1 cellular context compared by ENCODE assay signal in genomic region chr20:45926731-45927070, GRCh38.
TF ChIP-seq lines count a peak whose summit lies in the region.

No MANE protein-coding gene starts in this region.

TF ChIP-seq in HepG2, 621 proteins besides CTCF, POLR2A, EP300 and RAD21 (continues in another document):
- TF ChIP-seq KDM2A (CRISPR knock-in tag; IDR thresholded peaks at IDR 0.05; ENCODE audit: borderline replicate concordance, low read depth), result 0 out of 2 replicates have a peak, but pooled peaks have one; percentile 41
- no peak for TF ChIP-seq ZNF839 (CRISPR knock-in tag; IDR thresholded peaks at IDR 0.05; ENCODE audit: borderline replicate concordance)
- no peak for TF ChIP-seq BRD4 (CRISPR knock-in tag; IDR thresholded peaks at IDR 0.05)
- TF ChIP-seq ATF3 (CRISPR knock-in tag; IDR thresholded peaks at IDR 0.05), result no peak
- TF ChIP-seq MATR3 (CRISPR knock-in tag; IDR thresholded peaks at IDR 0.05), result no peak
- no peak for TF ChIP-seq MTERF4 (CRISPR knock-in tag; IDR thresholded peaks at IDR 0.05)
- no peak for TF ChIP-seq SRSF4 (IDR thresholded peaks at IDR 0.05; ENCODE audit: low read depth, low read length, poor library complexity, severe bottlenecking)
- no peak for TF ChIP-seq ZNF7 (CRISPR knock-in tag; IDR thresholded peaks at IDR 0.05)
- TF ChIP-seq ATM (IDR thresholded peaks at IDR 0.05; ENCODE audit: borderline replicate concordance), result no peak
- TF ChIP-seq HOMEZ (CRISPR knock-in tag; IDR thresholded peaks at IDR 0.05; ENCODE audit: low read depth), result no peak
- TF ChIP-seq ATF7-NPFF (CRISPR knock-in tag; IDR thresholded peaks at IDR 0.05; ENCODE audit: low read depth), result 0 out of 2 replicates have a peak, but pooled peaks have one; percentile 2
- TF ChIP-seq ZBTB44 (CRISPR knock-in tag; IDR thresholded peaks at IDR 0.05), result no peak
- TF ChIP-seq SP140L (CRISPR knock-in tag; IDR thresholded peaks at IDR 0.05; ENCODE audit: borderline replicate concordance), result no peak
- TF ChIP-seq FLYWCH1 (CRISPR knock-in tag; IDR thresholded peaks at IDR 0.05), result no peak
- TF ChIP-seq ZNF605 (CRISPR knock-in tag; IDR thresholded peaks at IDR 0.05), result no peak
- no peak for TF ChIP-seq SRY (CRISPR knock-in tag; IDR thresholded peaks at IDR 0.05)
- TF ChIP-seq ZBTB14 (CRISPR knock-in tag; IDR thresholded peaks at IDR 0.05), result no peak; the same call in 1 of the 2 replicates
- no peak for TF ChIP-seq ZNF512 (CRISPR knock-in tag; IDR thresholded peaks at IDR 0.05)
- no peak for TF ChIP-seq POLR2AphosphoS2 (IDR thresholded peaks at IDR 0.05; ENCODE audit: low read depth, low read length)
- TF ChIP-seq ZNF407 (CRISPR knock-in tag; IDR thresholded peaks at IDR 0.05; ENCODE audit: not compliant biosample characterization), result no peak
- TF ChIP-seq TOPORS (CRISPR knock-in tag; IDR thresholded peaks at IDR 0.05), result 0 out of 2 replicates have a peak, but pooled peaks have one; percentile 3
- TF ChIP-seq ZNF460 (CRISPR knock-in tag; IDR thresholded peaks at IDR 0.05; ENCODE audit: borderline replicate concordance), result 0 out of 2 replicates have a peak, but pooled peaks have one; percentile 5
- TF ChIP-seq ZNF775 (CRISPR knock-in tag; IDR thresholded peaks at IDR 0.05; ENCODE audit: borderline replicate concordance), result no peak
- TF ChIP-seq ZNF253 (CRISPR knock-in tag; IDR thresholded peaks at IDR 0.05; ENCODE audit: borderline replicate concordance), result no peak
- no peak for TF ChIP-seq ZNF652 (CRISPR knock-in tag; IDR thresholded peaks at IDR 0.05; ENCODE audit: borderline replicate concordance, low read depth)
- TF ChIP-seq ZNF441 (CRISPR knock-in tag; IDR thresholded peaks at IDR 0.05; ENCODE audit: borderline replicate concordance), result no peak
- 0 out of 2 replicates have a peak, but pooled peaks have one; percentile 7 for TF ChIP-seq ZSCAN21 (CRISPR knock-in tag; IDR thresholded peaks at IDR 0.05; ENCODE audit: borderline replicate concordance)
- TF ChIP-seq SMARCC2 (IDR thresholded peaks at IDR 0.05), result no peak
- no peak for TF ChIP-seq BHLHE40 (IDR thresholded peaks at IDR 0.05; ENCODE audit: low read length)
- TF ChIP-seq NR0B2 (CRISPR knock-in tag; IDR thresholded peaks at IDR 0.05), result no peak
- TF ChIP-seq STAT5B (CRISPR knock-in tag; IDR thresholded peaks at IDR 0.05), result no peak
- TF ChIP-seq ZNF773 (CRISPR knock-in tag; IDR thresholded peaks at IDR 0.05; ENCODE audit: borderline replicate concordance), result no peak
- no peak for TF ChIP-seq KAT2B (IDR thresholded peaks at IDR 0.05; ENCODE audit: borderline replicate concordance, low read depth, low read length)
- no peak for TF ChIP-seq NFIB (CRISPR knock-in tag; IDR thresholded peaks at IDR 0.05; ENCODE audit: borderline replicate concordance)
- peak; percentile 25; the same call in 1 of the 2 replicates for TF ChIP-seq ETV6 (CRISPR knock-in tag; conservative IDR thresholded peaks at IDR 0.05)
- no peak for TF ChIP-seq ZNF660 (CRISPR knock-in tag; IDR thresholded peaks at IDR 0.05; ENCODE audit: borderline replicate concordance, low read depth)
- TF ChIP-seq PAXIP1 (CRISPR knock-in tag; conservative IDR thresholded peaks at IDR 0.05), result no peak
- peak; percentile 3 for TF ChIP-seq CBX1 (IDR thresholded peaks at IDR 0.05; ENCODE audit: low read depth)
- TF ChIP-seq ZMAT5 (CRISPR knock-in tag; IDR thresholded peaks at IDR 0.05; ENCODE audit: borderline replicate concordance, low read depth), result no peak
- TF ChIP-seq SP4 (CRISPR knock-in tag; IDR thresholded peaks at IDR 0.05), result no peak
- TF ChIP-seq EEA1 (CRISPR knock-in tag; IDR thresholded peaks at IDR 0.05; ENCODE audit: borderline replicate concordance), result peak; percentile 58; the same call in 1 of the 2 replicates
